Comparison of ENCODE assay signal across 1 cellular context in genomic region chr4:86955888-86956451, GRCh38.
TF ChIP-seq lines count a peak whose summit lies in the region.

No MANE protein-coding gene starts in this region.

TF ChIP-seq in K562, 482 proteins besides CTCF, POLR2A, EP300 and RAD21 (continued from another document):
- TF ChIP-seq, protein P1, sequence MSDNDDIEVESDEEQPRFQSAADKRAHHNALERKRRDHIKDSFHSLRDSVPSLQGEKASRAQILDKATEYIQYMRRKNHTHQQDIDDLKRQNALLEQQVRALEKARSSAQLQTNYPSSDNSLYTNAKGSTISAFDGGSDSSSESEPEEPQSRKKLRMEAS (CRISPR knock-in tag; IDR thresholded peaks at IDR 0.05): no peak
- 0 out of 2 replicates have a peak, but pooled peaks have one; percentile 1 for TF ChIP-seq ZNF316 (IDR thresholded peaks at IDR 0.05)
- no peak for TF ChIP-seq FOXJ3 (CRISPR knock-in tag; IDR thresholded peaks at IDR 0.05)
- TF ChIP-seq FOSL1 (tag; conservative IDR thresholded peaks at IDR 0.05): peak; percentile 70
- TF ChIP-seq TRIM28 (IDR thresholded peaks at IDR 0.05): no peak
- TF ChIP-seq KLF1 (tag; IDR thresholded peaks at IDR 0.05): no peak
- TF ChIP-seq MAFG (tag; conservative IDR thresholded peaks at IDR 0.05): 0 out of 2 replicates have a peak, but pooled peaks have one; percentile 7
- no peak for TF ChIP-seq ZNF277 (CRISPR knock-in tag; IDR thresholded peaks at IDR 0.05; ENCODE audit: borderline replicate concordance)
- no peak for TF ChIP-seq ZSCAN29 (IDR thresholded peaks at IDR 0.05)
- peak; percentile 77; the same call in 1 of the 2 replicates for TF ChIP-seq JUND (IDR thresholded peaks at IDR 0.05; ENCODE audit: borderline replicate concordance, low read depth, low read length)
- TF ChIP-seq JUND (tag; IDR thresholded peaks at IDR 0.05; ENCODE audit: borderline replicate concordance, low read depth, low read length): 0 out of 3 replicates have a peak, but pooled peaks have one; percentile 17
- TF ChIP-seq SMARCE1 (IDR thresholded peaks at IDR 0.05): 0 out of 2 replicates have a peak, but pooled peaks have one; percentile 33
- peak; percentile 78 for TF ChIP-seq ATF3 (IDR thresholded peaks at IDR 0.05)
- TF ChIP-seq ATF3 (CRISPR knock-in tag; conservative IDR thresholded peaks at IDR 0.05): no peak
- TF ChIP-seq ZNF232 (CRISPR knock-in tag; IDR thresholded peaks at IDR 0.05): 0 out of 2 replicates have a peak, but pooled peaks have one; percentile 48
- TF ChIP-seq ZNF830 (CRISPR knock-in tag; IDR thresholded peaks at IDR 0.05): no peak
